ENCODE assay signal across 8 cellular contexts in the genomic region with DNA sequence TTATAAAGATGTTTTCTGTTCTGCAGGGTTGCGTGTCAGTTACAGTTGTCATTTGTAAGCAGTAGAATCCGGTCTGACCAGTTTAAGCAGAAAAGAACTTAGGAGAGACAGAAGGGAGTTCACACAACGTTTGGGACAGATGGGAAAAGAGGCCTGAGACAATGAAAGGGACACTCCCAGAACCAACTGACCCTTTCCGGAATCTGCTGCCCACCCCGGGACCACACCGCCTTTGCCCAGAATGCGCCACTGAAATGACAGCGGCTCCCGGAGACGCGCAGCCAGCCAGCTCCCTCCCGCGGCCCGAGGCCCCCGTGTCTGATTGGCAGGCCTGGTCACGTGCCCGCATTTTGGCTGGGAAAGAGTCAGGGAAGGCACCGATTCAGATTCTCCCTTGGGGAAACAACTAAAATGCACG.
DNase-seq lines count a peak whose midpoint lies in the region; ATAC-seq and TF ChIP-seq lines count a peak whose summit lies in the region.

No MANE protein-coding gene starts in this region.

- H3K36me3 Mint-ChIP-seq in Calu3 (ENCODE audit: insufficient read depth, unreplicated experiment) = peaks cover 8% of the 10 kb centered on the region

- H3K4me3 Mint-ChIP-seq in Calu3 (ENCODE audit: low read depth, unreplicated experiment) = peak overlapping the region; percentile 78

- intact Hi-C loops in Calu3 (cut with micrococcal nuclease; ENCODE audit: unreplicated experiment) (loop anchor here (10.0 kb wide), 1 partner anchor 440 kb away; no protein-coding TSS in a partner anchor), lower leg skin (cut with DNase I; ENCODE audit: low total_unique reads) (no loop called here)

- POLR2A ChIA-PET in HEK293 (lab: Yijun Ruan, JAX) = interaction anchor here (0.6 kb wide), 3 partner anchors 12 to 347 kb away, joined by 3 read pairs; partner anchors contain the start of gene VPS4B

- no peaks in the 10 kb centered on the region for H3K27me3 Mint-ChIP-seq in Calu3 (ENCODE audit: unreplicated experiment)

- TF ChIP-seq CTCF in Calu3 (IDR thresholded peaks at IDR 0.05; ENCODE audit: unreplicated experiment) (no peak), HEK293 (tag by site-specific recombination; IDR thresholded peaks at IDR 0.05) (no peak), lower leg skin (IDR thresholded peaks at IDR 0.05) (no peak)

- H3K9me3 ChIP-seq in HEK293 (ENCODE audit: control insufficient read depth, insufficient read depth, low read depth, low read length) = no peaks in the 10 kb centered on the region
- peaks cover 0 to 2% of the 10 kb centered on the region in 2 donors for H3K9me3 ChIP-seq in duodenal mucosa (ENCODE audit: control insufficient read depth in 1 of 2, low read length in 2 of 2)

- H3K9ac ChIP-seq in duodenal mucosa (ENCODE audit: low read depth in 1 of 2, low read length in 2 of 2) = peak overlapping the region; percentile 49 to 76

- peaks cover 9% of the 10 kb centered on the region for H3K4me1 Mint-ChIP-seq in Calu3 (ENCODE audit: low read depth, unreplicated experiment)

- BruUV-seq in Calu3 (replicated peaks; lab: Mats Ljungman, UMichigan) = no TSS peak

- DNase-seq in Calu3 = peak; percentile 82
- peak; percentile 56 for DNase-seq in NCI-H2227 (lab: John Stamatoyannopoulos, UW; ENCODE audit: unreplicated experiment)
- peak; percentile 69 to 76 for DNase-seq in activated CD4-positive, alpha-beta T cell treated with anti-CD3 and anti-CD28 coated beads, Interleukin-2, amount 50 U/mL, for 48 hours
- DNase-seq in lower leg skin (ENCODE audit: low spot score in 2 of 2) = peak; percentile 75 to 95
- peak; percentile 46 to 58 for DNase-seq in stimulated activated CD4-positive, alpha-beta T cell treated with anti-CD3 and anti-CD28 coated beads, Interleukin-4, amount 100 ng/mL, for 4 hours

- H3K4me3 ChIP-seq in HEK293 (ENCODE audit: low read depth, low read length) = peak overlapping the region; percentile 19
- peak overlapping the region; percentile 74 to 88 for H3K4me3 ChIP-seq in duodenal mucosa (ENCODE audit: low read depth in 1 of 2, low read length in 2 of 2)
- H3K4me3 ChIP-seq in lower leg skin (ENCODE audit: low read depth, poor library complexity, severe bottlenecking) = no peak overlapping the region

- no peak for TF ChIP-seq POLR2A in lower leg skin (IDR thresholded peaks at IDR 0.05)

- H3K9me3 Mint-ChIP-seq in Calu3 (ENCODE audit: low read depth, unreplicated experiment) = peaks cover 5% of the 10 kb centered on the region

- no peaks in the 10 kb centered on the region for H3K27me3 ChIP-seq in duodenal mucosa (ENCODE audit: control insufficient read depth in 1 of 2, insufficient read depth in 2 of 2, low read length in 2 of 2)

- ATAC-seq in GM18867 (IDR thresholded peaks at IDR 0.05; ENCODE audit: unreplicated experiment) = no peak

- H3K27ac Mint-ChIP-seq in Calu3 (ENCODE audit: unreplicated experiment) = peak overlapping the region; percentile 92

- H3K27ac ChIP-seq in HEK293 (ENCODE audit: extremely low read depth, low read depth, low read length) = no peak overlapping the region
- H3K27ac ChIP-seq in duodenal mucosa (ENCODE audit: low read depth, low read length) = peak overlapping the region; percentile 52

- H3K36me3 ChIP-seq in HEK293 (ENCODE audit: control insufficient read depth in 2 of 2, insufficient read depth in 1 of 2, low read length in 2 of 2) (no peaks in the 10 kb centered on the region), duodenal mucosa (ENCODE audit: control insufficient read depth in 1 of 2, insufficient read depth in 2 of 2, low read length in 2 of 2) (no peaks in the 10 kb centered on the region)

- WGBS in lower leg skin, 2 donors = 1 to 12% methylated on average over 19 of the region's 19 CpGs

- H3K4me1 ChIP-seq in HEK293 (ENCODE audit: control insufficient read depth, insufficient read depth, low read length) = peaks cover 19% of the 10 kb centered on the region
- H3K4me1 ChIP-seq in duodenal mucosa (ENCODE audit: control insufficient read depth in 1 of 2, insufficient read depth in 2 of 2, low read length in 2 of 2) = peaks cover 7 to 16% of the 10 kb centered on the region in 2 donors

- CTCF ChIA-PET in Calu3 (lab: Charles Lee) = interaction anchor here (0.7 to 1.3 kb wide), 2 partner anchors 25 to 76 kb away, joined by 3 to 4 read pairs; no protein-coding TSS in a partner anchor
- CTCF ChIA-PET in HEK293 (lab: Yijun Ruan, JAX) = interaction anchor here (0.6 to 0.7 kb wide), 2 partner anchors 57 to 249 kb away, joined by 3 read pairs; no protein-coding TSS in a partner anchor

TF ChIP-seq in HEK293, 187 proteins besides CTCF, POLR2A, EP300 and RAD21 (continues in another document):
- no peak for TF ChIP-seq MYNN (tag by site-specific recombination; IDR thresholded peaks at IDR 0.05; ENCODE audit: borderline replicate concordance)
- TF ChIP-seq, protein P1, sequence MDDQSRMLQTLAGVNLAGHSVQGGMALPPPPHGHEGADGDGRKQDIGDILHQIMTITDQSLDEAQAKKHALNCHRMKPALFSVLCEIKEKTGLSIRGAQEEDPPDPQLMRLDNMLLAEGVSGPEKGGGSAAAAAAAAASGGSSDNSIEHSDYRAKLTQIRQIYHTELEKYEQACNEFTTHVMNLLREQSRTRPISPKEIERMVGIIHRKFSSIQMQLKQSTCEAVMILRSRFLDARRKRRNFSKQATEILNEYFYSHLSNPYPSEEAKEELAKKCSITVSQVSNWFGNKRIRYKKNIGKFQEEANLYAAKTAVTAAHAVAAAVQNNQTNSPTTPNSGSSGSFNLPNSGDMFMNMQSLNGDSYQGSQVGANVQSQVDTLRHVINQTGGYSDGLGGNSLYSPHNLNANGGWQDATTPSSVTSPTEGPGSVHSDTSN (CRISPR knock-in tag; IDR thresholded peaks at IDR 0.05) = no peak
- no peak for TF ChIP-seq ZNF571 (tag by site-specific recombination; IDR thresholded peaks at IDR 0.05)
- no peak for TF ChIP-seq ZNF174 (tag by site-specific recombination; IDR thresholded peaks at IDR 0.05)
- TF ChIP-seq ZNF677 (tag by site-specific recombination; IDR thresholded peaks at IDR 0.05) = no peak
- TF ChIP-seq ZFP3 (tag by site-specific recombination; IDR thresholded peaks at IDR 0.05; ENCODE audit: low read depth) = no peak
- no peak for TF ChIP-seq ZNF639 (tag by site-specific recombination; IDR thresholded peaks at IDR 0.05)
- 0 out of 2 replicates have a peak, but pooled peaks have one; percentile 41 for TF ChIP-seq ZNF2 (tag by site-specific recombination; IDR thresholded peaks at IDR 0.05)
- TF ChIP-seq ZNF830 (tag by site-specific recombination; IDR thresholded peaks at IDR 0.05; ENCODE audit: low read depth) = no peak
- TF ChIP-seq, protein P2, sequence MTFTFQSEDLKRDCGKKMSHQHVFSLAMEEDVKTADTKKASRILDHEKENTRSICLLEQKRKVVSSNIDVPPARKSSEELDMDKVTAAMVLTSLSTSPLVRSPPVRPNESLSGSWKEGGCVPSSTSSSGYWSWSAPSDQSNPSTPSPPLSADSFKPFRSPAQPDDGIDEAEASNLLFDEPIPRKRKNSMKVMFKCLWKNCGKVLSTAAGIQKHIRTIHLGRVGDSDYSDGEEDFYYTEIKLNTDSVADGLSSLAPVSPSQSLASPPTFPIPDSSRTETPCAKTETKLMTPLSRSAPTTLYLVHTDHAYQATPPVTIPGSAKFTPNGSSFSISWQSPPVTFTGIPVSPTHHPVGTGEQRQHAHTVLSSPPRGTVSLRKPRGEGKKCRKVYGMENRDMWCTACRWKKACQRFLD (tag by site-specific recombination; IDR thresholded peaks at IDR 0.05) = no peak
- no peak for TF ChIP-seq ZNF585B (tag by site-specific recombination; IDR thresholded peaks at IDR 0.05)
- TF ChIP-seq ZNF214 (tag by site-specific recombination; IDR thresholded peaks at IDR 0.05; ENCODE audit: borderline replicate concordance) = no peak
- no peak for TF ChIP-seq ZNF580 (tag by site-specific recombination; IDR thresholded peaks at IDR 0.05)
- no peak for TF ChIP-seq ZBTB21 (tag by site-specific recombination; IDR thresholded peaks at IDR 0.05)
- TF ChIP-seq OVOL3 (tag by site-specific recombination; IDR thresholded peaks at IDR 0.05) = no peak
- no peak for TF ChIP-seq ZNF488 (tag by site-specific recombination; IDR thresholded peaks at IDR 0.05)
- TF ChIP-seq ZNF37A (tag by site-specific recombination; IDR thresholded peaks at IDR 0.05) = no peak
- TF ChIP-seq IKZF3 (tag by site-specific recombination; IDR thresholded peaks at IDR 0.05) = peak; percentile 68
- no peak for TF ChIP-seq YY2 (tag by site-specific recombination; IDR thresholded peaks at IDR 0.05)
- TF ChIP-seq ZNF138 (tag by site-specific recombination; IDR thresholded peaks at IDR 0.05; ENCODE audit: borderline replicate concordance) = no peak
- TF ChIP-seq ZNF433 (tag by site-specific recombination; IDR thresholded peaks at IDR 0.05; ENCODE audit: low read depth) = no peak
- peak; percentile 77 for TF ChIP-seq ZNF76 (tag by site-specific recombination; IDR thresholded peaks at IDR 0.05; ENCODE audit: borderline replicate concordance, low read depth)
- TF ChIP-seq ZBTB17 (tag by site-specific recombination; IDR thresholded peaks at IDR 0.05) = 0 out of 2 replicates have a peak, but pooled peaks have one; percentile 16
- TF ChIP-seq ZBTB48 (tag by site-specific recombination; IDR thresholded peaks at IDR 0.05) = 0 out of 2 replicates have a peak, but pooled peaks have one; percentile 21
